In genomic region chr15:77059761-77060345, GRCh38 we compare ENCODE assay signal across 12 cellular contexts. TPM values are rescaled to one million over a fixed set of nuclear protein-coding genes. Genes with fewer than 3 reads are reported as not detected.
A peak's percentile ranks its signal among the peaks of the same experiment; 100 is the strongest.
DNase-seq lines count a peak whose midpoint lies in the region; ATAC-seq and TF ChIP-seq lines count a peak whose summit lies in the region.
"Had no signal": no experiment of that assay in that cellular context is flagged by ENCODE, and none has a peak within 500 bp of the region (broad histone marks: within the 10 kb centered on the region; RNA-seq: fewer than 3 reads in every experiment).

No MANE protein-coding gene starts in this region.

- H3K27me3 ChIP-seq in psoas muscle (ENCODE audit: insufficient read depth in 3 of 3, low read length in 2 of 3): no peaks in the 10 kb centered on the region

- peak overlapping the region; percentile 2 for H3K4me3 Mint-ChIP-seq in activated naive CD8-positive, alpha-beta T cell

- peaks cover 56% of the 10 kb centered on the region for H3K4me1 Mint-ChIP-seq in activated naive CD8-positive, alpha-beta T cell (ENCODE audit: low read depth)

- DNase-seq in NCI-H1105 treated with DMSO at 0.1 percent for 48 hours (lab: John Stamatoyannopoulos, UW): peak; percentile 9
- DNase-seq in NCI-H1105 (lab: John Stamatoyannopoulos, UW): no peak
- DNase-seq in psoas muscle: no peak
- no peak for DNase-seq in NCI-H1694 (lab: John Stamatoyannopoulos, UW)
- DNase-seq: activated T-cell treated with anti-CD3 and anti-CD28 coated beads for 4 hours; NCI-H1417; SIG-M5; stimulated activated CD4-positive, alpha-beta T cell treated with anti-CD3 and anti-CD28 coated beads, Interleukin-12 subunit alpha, Interleukin-12 subunit beta, amount 100 ng/mL, for 4 hours had no signal

- peak overlapping the region; percentile 84 for H3K27ac ChIP-seq in psoas muscle

- H3K9me3 ChIP-seq in psoas muscle: no peaks in the 10 kb centered on the region

- no peaks in the 10 kb centered on the region for H3K27me3 Mint-ChIP-seq in activated naive CD8-positive, alpha-beta T cell

- H3K9me3 Mint-ChIP-seq in activated naive CD8-positive, alpha-beta T cell (ENCODE audit: low read depth): no peaks in the 10 kb centered on the region

- no peak for TF ChIP-seq CTCF in psoas muscle (IDR thresholded peaks at IDR 0.05)

- no peaks in the 10 kb centered on the region for H3K36me3 ChIP-seq in psoas muscle (ENCODE audit: insufficient read depth in 1 of 2, low read depth in 1 of 2)

- H3K27ac Mint-ChIP-seq in activated naive CD8-positive, alpha-beta T cell: peak overlapping the region; percentile 17

- intact Hi-C loops in psoas muscle (cut with DNase I): loop anchor here in 1 of 2 donors (2.0 kb wide), 1 partner anchor 15 kb away; no protein-coding TSS in a partner anchor

- ATAC-seq in HG02571 (IDR thresholded peaks at IDR 0.05; ENCODE audit: unreplicated experiment): peak; percentile 71
- peak in 1 of 4 donors; percentile 54 for ATAC-seq in psoas muscle
- no peak for ATAC-seq in HG02884 (IDR thresholded peaks at IDR 0.05; ENCODE audit: unreplicated experiment)
- no peak for ATAC-seq in HG02970 (IDR thresholded peaks at IDR 0.05; ENCODE audit: low FRiP score, unreplicated experiment)

- peaks cover 92% of the 10 kb centered on the region for H3K4me1 ChIP-seq in psoas muscle

- 3 to 8% (median 3%) methylated on average over 2 of the region's 2 CpGs for WGBS in psoas muscle, 3 donors

- no peaks in the 10 kb centered on the region for H3K36me3 Mint-ChIP-seq in activated naive CD8-positive, alpha-beta T cell

- no peak overlapping the region for H3K4me3 ChIP-seq in psoas muscle

RNA-seq across cellular contexts. Expression of gene TSPAN3, which starts 11.1 kb away (rescaled TPM):
- 100 to 1,000 TPM; 179 to 215 (median 207) TPM for total RNA-seq in psoas muscle
- 100 to 1,000 TPM; 146 to 330 (median 210) TPM for polyA plus RNA-seq in psoas muscle
